1 cellular context compared by ENCODE assay signal in genomic region chr11:111963786-111964385, GRCh38.
TF ChIP-seq lines count a peak whose summit lies in the region.

No MANE protein-coding gene starts in this region.

TF ChIP-seq in GM23338, 12 proteins besides CTCF, POLR2A, EP300 and RAD21:
- TF ChIP-seq ETS1 (IDR thresholded peaks at IDR 0.05): no peak
- no peak for TF ChIP-seq EZH2 (IDR thresholded peaks at IDR 0.05; ENCODE audit: low read depth, unreplicated experiment)
- no peak for TF ChIP-seq CREB1 (CRISPR knock-in tag; IDR thresholded peaks at IDR 0.05; ENCODE audit: low read depth)
- no peak for TF ChIP-seq JUNB (IDR thresholded peaks at IDR 0.05; ENCODE audit: unreplicated experiment)
- no peak for TF ChIP-seq EZH2phosphoT487 (IDR thresholded peaks at IDR 0.05; ENCODE audit: unreplicated experiment)
- no peak for TF ChIP-seq NANOG (IDR thresholded peaks at IDR 0.05; ENCODE audit: borderline replicate concordance)
- no peak for TF ChIP-seq ZNF331 (CRISPR knock-in tag; IDR thresholded peaks at IDR 0.05; ENCODE audit: low read depth)
- TF ChIP-seq STAT1 (IDR thresholded peaks at IDR 0.05; ENCODE audit: unreplicated experiment): no peak
- TF ChIP-seq POLR2AphosphoS5 (IDR thresholded peaks at IDR 0.05; ENCODE audit: low read depth): no peak
- no peak for TF ChIP-seq ZNF114 (CRISPR knock-in tag; IDR thresholded peaks at IDR 0.05)
- TF ChIP-seq REST (IDR thresholded peaks at IDR 0.05; ENCODE audit: unreplicated experiment): no peak
- no peak for TF ChIP-seq ZNF462 (CRISPR knock-in tag; IDR thresholded peaks at IDR 0.05)
